1 cellular context compared by ENCODE assay signal in the genomic region with DNA sequence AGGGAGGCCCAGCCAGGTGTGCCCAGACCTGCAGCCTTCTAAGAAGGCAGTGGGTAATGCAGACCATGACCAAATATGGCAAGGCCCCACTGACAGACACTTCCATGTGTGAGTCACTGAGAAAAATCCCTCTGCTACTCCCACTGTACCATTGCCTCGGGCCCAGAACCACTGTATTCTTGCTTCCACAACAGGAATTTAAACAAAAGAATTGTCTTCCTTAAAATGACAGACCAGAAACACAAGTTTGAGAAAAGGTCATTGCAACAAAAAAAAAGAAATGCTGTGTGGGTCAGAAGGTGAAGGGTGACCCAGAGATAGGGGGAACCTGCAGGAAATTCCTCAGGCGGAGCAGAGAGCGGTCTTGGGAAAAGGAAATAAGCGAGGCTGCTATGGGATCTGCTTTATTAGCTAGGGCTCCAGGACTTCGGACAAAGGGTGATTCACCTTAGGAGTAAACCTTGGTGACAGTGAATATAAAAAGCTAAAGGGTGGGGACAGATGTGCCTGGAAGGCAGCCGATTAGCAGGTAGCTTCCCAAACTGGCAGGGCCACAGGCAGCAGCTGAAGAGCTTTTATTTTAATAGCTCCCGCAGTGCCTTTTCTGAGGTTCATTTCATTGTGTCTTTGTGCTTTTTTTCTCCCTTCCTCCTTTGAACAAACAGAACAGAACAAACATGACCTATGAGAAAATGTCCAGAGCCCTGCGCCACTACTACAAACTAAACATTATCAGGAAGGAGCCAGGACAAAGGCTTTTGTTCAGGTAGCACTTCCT.
TF ChIP-seq lines count a peak whose summit lies in the region.

No MANE protein-coding gene starts in this region.

TF ChIP-seq in HepG2, 621 proteins besides CTCF, POLR2A, EP300 and RAD21 (continued from another document and continues in another):
- TF ChIP-seq, protein P1, sequence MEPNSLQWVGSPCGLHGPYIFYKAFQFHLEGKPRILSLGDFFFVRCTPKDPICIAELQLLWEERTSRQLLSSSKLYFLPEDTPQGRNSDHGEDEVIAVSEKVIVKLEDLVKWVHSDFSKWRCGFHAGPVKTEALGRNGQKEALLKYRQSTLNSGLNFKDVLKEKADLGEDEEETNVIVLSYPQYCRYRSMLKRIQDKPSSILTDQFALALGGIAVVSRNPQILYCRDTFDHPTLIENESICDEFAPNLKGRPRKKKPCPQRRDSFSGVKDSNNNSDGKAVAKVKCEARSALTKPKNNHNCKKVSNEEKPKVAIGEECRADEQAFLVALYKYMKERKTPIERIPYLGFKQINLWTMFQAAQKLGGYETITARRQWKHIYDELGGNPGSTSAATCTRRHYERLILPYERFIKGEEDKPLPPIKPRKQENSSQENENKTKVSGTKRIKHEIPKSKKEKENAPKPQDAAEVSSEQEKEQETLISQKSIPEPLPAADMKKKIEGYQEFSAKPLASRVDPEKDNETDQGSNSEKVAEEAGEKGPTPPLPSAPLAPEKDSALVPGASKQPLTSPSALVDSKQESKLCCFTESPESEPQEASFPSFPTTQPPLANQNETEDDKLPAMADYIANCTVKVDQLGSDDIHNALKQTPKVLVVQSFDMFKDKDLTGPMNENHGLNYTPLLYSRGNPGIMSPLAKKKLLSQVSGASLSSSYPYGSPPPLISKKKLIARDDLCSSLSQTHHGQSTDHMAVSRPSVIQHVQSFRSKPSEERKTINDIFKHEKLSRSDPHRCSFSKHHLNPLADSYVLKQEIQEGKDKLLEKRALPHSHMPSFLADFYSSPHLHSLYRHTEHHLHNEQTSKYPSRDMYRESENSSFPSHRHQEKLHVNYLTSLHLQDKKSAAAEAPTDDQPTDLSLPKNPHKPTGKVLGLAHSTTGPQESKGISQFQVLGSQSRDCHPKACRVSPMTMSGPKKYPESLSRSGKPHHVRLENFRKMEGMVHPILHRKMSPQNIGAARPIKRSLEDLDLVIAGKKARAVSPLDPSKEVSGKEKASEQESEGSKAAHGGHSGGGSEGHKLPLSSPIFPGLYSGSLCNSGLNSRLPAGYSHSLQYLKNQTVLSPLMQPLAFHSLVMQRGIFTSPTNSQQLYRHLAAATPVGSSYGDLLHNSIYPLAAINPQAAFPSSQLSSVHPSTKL (CRISPR knock-in tag; IDR thresholded peaks at IDR 0.05) = peak; percentile 87
- TF ChIP-seq HDAC1 (CRISPR knock-in tag; IDR thresholded peaks at IDR 0.05) (peak; percentile 43; the same call in 1 of the 2 replicates), KAT8 (CRISPR knock-in tag; IDR thresholded peaks at IDR 0.05) (no peak), GATAD2A (CRISPR knock-in tag; IDR thresholded peaks at IDR 0.05) (peak; percentile 81; the same call in 1 of the 2 replicates), SALL2 (CRISPR knock-in tag; IDR thresholded peaks at IDR 0.05) (no peak), MTA3 (CRISPR knock-in tag; IDR thresholded peaks at IDR 0.05) (no peak), SCMH1 (CRISPR knock-in tag; IDR thresholded peaks at IDR 0.05; ENCODE audit: borderline replicate concordance) (no peak), ZBTB38 (CRISPR knock-in tag; IDR thresholded peaks at IDR 0.05) (no peak), ZMAT3 (CRISPR knock-in tag; conservative IDR thresholded peaks at IDR 0.05) (0 out of 2 replicates have a peak, but pooled peaks have one; percentile 15), ELF1 (CRISPR knock-in tag; IDR thresholded peaks at IDR 0.05) (0 out of 2 replicates have a peak, but pooled peaks have one; percentile 46), ZNF83 (CRISPR knock-in tag; IDR thresholded peaks at IDR 0.05; ENCODE audit: borderline replicate concordance) (no peak), NAIF1 (CRISPR knock-in tag; IDR thresholded peaks at IDR 0.05; ENCODE audit: borderline replicate concordance) (no peak), ZNF260 (CRISPR knock-in tag; IDR thresholded peaks at IDR 0.05; ENCODE audit: borderline replicate concordance, low read depth) (no peak), WIZ (CRISPR knock-in tag; IDR thresholded peaks at IDR 0.05) (no peak), CEBPG (CRISPR knock-in tag; IDR thresholded peaks at IDR 0.05) (no peak), ZNF30 (CRISPR knock-in tag; IDR thresholded peaks at IDR 0.05) (no peak), ZNF709 (CRISPR knock-in tag; IDR thresholded peaks at IDR 0.05) (peak; percentile 72; the same call in 1 of the 2 replicates), GTF2F1 (IDR thresholded peaks at IDR 0.05; ENCODE audit: low read length) (no peak), ZNF674 (CRISPR knock-in tag; IDR thresholded peaks at IDR 0.05; ENCODE audit: low read depth) (no peak), RXRB (CRISPR knock-in tag; IDR thresholded peaks at IDR 0.05; ENCODE audit: borderline replicate concordance) (peak; percentile 42; the same call in 1 of the 2 replicates), BORCS8-MEF2B (CRISPR knock-in tag; IDR thresholded peaks at IDR 0.05) (no peak), JDP2 (CRISPR knock-in tag; IDR thresholded peaks at IDR 0.05; ENCODE audit: borderline replicate concordance) (no peak), PPARG (CRISPR knock-in tag; conservative IDR thresholded peaks at IDR 0.05) (0 out of 2 replicates have a peak, but pooled peaks have one; percentile 20), ZNF138 (CRISPR knock-in tag; IDR thresholded peaks at IDR 0.05; ENCODE audit: low read depth) (no peak), FOXP1 (IDR thresholded peaks at IDR 0.05) (no peak), FOXP1 (CRISPR knock-in tag; IDR thresholded peaks at IDR 0.05) (peak; percentile 56; the same call in 1 of the 2 replicates), ZNF383 (CRISPR knock-in tag; IDR thresholded peaks at IDR 0.05; ENCODE audit: borderline replicate concordance) (no peak), ZNF124 (CRISPR knock-in tag; IDR thresholded peaks at IDR 0.05) (no peak), SSRP1 (CRISPR knock-in tag; IDR thresholded peaks at IDR 0.05) (no peak), DMAP1 (CRISPR knock-in tag; IDR thresholded peaks at IDR 0.05) (no peak), MEF2D (CRISPR knock-in tag; IDR thresholded peaks at IDR 0.05) (no peak), SPEN (CRISPR knock-in tag; IDR thresholded peaks at IDR 0.05; ENCODE audit: low read depth) (no peak), ZNF776 (CRISPR knock-in tag; IDR thresholded peaks at IDR 0.05) (no peak), ZBTB7B (CRISPR knock-in tag; IDR thresholded peaks at IDR 0.05) (no peak), HMG20B (CRISPR knock-in tag; conservative IDR thresholded peaks at IDR 0.05) (no peak), NFYB (CRISPR knock-in tag; IDR thresholded peaks at IDR 0.05) (no peak), MTF2 (CRISPR knock-in tag; IDR thresholded peaks at IDR 0.05; ENCODE audit: borderline replicate concordance) (no peak), POLR2G (IDR thresholded peaks at IDR 0.05; ENCODE audit: low read depth, low read length) (no peak), ZBTB3 (CRISPR knock-in tag; IDR thresholded peaks at IDR 0.05; ENCODE audit: borderline replicate concordance, low read depth) (no peak), RCOR2 (CRISPR knock-in tag; IDR thresholded peaks at IDR 0.05) (peak; percentile 60; the same call in 1 of the 2 replicates), ZNF121 (CRISPR knock-in tag; IDR thresholded peaks at IDR 0.05) (no peak), FOXK2 (IDR thresholded peaks at IDR 0.05) (no peak), CC2D1A (CRISPR knock-in tag; IDR thresholded peaks at IDR 0.05) (no peak), ZNF598 (CRISPR knock-in tag; IDR thresholded peaks at IDR 0.05; ENCODE audit: borderline replicate concordance) (no peak), POLR2AphosphoS2 (IDR thresholded peaks at IDR 0.05; ENCODE audit: low read depth, low read length) (no peak)
- TF ChIP-seq, protein P2, sequence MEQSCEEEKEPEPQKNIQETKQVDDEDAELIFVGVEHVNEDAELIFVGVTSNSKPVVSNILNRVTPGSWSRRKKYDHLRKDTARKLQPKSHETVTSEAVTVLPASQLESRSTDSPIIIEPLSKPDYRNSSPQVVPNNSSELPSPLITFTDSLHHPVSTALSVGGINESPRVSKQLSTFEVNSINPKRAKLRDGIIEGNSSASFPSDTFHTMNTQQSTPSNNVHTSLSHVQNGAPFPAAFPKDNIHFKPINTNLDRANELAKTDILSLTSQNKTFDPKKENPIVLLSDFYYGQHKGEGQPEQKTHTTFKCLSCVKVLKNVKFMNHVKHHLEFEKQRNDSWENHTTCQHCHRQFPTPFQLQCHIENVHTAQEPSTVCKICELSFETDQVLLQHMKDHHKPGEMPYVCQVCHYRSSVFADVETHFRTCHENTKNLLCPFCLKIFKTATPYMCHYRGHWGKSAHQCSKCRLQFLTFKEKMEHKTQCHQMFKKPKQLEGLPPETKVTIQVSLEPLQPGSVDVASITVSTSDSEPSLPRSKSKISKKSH (CRISPR knock-in tag; IDR thresholded peaks at IDR 0.05; ENCODE audit: borderline replicate concordance) = no peak
- TF ChIP-seq, protein P3, sequence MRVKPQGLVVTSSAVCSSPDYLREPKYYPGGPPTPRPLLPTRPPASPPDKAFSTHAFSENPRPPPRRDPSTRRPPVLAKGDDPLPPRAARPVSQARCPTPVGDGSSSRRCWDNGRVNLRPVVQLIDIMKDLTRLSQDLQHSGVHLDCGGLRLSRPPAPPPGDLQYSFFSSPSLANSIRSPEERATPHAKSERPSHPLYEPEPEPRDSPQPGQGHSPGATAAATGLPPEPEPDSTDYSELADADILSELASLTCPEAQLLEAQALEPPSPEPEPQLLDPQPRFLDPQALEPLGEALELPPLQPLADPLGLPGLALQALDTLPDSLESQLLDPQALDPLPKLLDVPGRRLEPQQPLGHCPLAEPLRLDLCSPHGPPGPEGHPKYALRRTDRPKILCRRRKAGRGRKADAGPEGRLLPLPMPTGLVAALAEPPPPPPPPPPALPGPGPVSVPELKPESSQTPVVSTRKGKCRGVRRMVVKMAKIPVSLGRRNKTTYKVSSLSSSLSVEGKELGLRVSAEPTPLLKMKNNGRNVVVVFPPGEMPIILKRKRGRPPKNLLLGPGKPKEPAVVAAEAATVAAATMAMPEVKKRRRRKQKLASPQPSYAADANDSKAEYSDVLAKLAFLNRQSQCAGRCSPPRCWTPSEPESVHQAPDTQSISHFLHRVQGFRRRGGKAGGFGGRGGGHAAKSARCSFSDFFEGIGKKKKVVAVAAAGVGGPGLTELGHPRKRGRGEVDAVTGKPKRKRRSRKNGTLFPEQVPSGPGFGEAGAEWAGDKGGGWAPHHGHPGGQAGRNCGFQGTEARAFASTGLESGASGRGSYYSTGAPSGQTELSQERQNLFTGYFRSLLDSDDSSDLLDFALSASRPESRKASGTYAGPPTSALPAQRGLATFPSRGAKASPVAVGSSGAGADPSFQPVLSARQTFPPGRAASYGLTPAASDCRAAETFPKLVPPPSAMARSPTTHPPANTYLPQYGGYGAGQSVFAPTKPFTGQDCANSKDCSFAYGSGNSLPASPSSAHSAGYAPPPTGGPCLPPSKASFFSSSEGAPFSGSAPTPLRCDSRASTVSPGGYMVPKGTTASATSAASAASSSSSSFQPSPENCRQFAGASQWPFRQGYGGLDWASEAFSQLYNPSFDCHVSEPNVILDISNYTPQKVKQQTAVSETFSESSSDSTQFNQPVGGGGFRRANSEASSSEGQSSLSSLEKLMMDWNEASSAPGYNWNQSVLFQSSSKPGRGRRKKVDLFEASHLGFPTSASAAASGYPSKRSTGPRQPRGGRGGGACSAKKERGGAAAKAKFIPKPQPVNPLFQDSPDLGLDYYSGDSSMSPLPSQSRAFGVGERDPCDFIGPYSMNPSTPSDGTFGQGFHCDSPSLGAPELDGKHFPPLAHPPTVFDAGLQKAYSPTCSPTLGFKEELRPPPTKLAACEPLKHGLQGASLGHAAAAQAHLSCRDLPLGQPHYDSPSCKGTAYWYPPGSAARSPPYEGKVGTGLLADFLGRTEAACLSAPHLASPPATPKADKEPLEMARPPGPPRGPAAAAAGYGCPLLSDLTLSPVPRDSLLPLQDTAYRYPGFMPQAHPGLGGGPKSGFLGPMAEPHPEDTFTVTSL (CRISPR knock-in tag; IDR thresholded peaks at IDR 0.05; ENCODE audit: borderline replicate concordance) = peak; percentile 79; the same call in 1 of the 2 replicates
- TF ChIP-seq, protein P4, sequence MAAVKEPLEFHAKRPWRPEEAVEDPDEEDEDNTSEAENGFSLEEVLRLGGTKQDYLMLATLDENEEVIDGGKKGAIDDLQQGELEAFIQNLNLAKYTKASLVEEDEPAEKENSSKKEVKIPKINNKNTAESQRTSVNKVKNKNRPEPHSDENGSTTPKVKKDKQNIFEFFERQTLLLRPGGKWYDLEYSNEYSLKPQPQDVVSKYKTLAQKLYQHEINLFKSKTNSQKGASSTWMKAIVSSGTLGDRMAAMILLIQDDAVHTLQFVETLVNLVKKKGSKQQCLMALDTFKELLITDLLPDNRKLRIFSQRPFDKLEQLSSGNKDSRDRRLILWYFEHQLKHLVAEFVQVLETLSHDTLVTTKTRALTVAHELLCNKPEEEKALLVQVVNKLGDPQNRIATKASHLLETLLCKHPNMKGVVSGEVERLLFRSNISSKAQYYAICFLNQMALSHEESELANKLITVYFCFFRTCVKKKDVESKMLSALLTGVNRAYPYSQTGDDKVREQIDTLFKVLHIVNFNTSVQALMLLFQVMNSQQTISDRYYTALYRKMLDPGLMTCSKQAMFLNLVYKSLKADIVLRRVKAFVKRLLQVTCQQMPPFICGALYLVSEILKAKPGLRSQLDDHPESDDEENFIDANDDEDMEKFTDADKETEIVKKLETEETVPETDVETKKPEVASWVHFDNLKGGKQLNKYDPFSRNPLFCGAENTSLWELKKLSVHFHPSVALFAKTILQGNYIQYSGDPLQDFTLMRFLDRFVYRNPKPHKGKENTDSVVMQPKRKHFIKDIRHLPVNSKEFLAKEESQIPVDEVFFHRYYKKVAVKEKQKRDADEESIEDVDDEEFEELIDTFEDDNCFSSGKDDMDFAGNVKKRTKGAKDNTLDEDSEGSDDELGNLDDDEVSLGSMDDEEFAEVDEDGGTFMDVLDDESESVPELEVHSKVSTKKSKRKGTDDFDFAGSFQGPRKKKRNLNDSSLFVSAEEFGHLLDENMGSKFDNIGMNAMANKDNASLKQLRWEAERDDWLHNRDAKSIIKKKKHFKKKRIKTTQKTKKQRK (IDR thresholded peaks at IDR 0.05; ENCODE audit: low read length) = no peak
- TF ChIP-seq, protein P5, sequence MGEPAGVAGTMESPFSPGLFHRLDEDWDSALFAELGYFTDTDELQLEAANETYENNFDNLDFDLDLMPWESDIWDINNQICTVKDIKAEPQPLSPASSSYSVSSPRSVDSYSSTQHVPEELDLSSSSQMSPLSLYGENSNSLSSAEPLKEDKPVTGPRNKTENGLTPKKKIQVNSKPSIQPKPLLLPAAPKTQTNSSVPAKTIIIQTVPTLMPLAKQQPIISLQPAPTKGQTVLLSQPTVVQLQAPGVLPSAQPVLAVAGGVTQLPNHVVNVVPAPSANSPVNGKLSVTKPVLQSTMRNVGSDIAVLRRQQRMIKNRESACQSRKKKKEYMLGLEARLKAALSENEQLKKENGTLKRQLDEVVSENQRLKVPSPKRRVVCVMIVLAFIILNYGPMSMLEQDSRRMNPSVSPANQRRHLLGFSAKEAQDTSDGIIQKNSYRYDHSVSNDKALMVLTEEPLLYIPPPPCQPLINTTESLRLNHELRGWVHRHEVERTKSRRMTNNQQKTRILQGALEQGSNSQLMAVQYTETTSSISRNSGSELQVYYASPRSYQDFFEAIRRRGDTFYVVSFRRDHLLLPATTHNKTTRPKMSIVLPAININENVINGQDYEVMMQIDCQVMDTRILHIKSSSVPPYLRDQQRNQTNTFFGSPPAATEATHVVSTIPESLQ (CRISPR knock-in tag; conservative IDR thresholded peaks at IDR 0.05) = no peak
- TF ChIP-seq, protein P6, sequence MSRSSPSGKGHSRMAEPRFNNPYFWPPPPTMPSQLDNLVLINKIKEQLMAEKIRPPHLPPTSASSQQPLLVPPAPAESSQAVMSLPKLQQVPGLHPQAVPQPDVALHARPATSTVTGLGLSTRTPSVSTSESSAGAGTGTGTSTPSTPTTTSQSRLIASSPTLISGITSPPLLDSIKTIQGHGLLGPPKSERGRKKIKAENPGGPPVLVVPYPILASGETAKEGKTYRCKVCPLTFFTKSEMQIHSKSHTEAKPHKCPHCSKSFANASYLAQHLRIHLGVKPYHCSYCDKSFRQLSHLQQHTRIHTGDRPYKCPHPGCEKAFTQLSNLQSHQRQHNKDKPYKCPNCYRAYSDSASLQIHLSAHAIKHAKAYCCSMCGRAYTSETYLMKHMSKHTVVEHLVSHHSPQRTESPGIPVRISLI (CRISPR knock-in tag; IDR thresholded peaks at IDR 0.05; ENCODE audit: borderline replicate concordance) = peak; percentile 84
